ENCODE assay signal across 16 cellular contexts in the genomic region with DNA sequence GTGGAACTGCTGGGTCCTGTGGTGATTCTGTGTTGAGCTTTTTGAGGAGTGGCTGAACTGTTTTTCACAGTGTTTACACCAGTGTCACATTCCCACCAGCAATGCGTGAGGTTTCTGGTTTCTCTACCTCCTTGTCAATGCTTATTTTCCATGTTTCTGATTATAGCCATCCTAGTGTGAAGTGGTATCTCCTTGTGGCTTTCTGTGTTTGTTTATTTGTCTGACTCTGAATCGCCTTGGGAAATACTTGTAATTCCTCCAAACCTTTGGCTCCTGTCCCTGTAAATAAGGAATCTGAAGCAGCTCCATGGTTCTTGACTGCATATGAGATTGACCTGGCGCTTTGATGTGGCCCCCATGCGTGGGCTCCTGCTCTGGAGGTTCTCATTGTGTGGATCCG. TPM values are rescaled to one million over a fixed set of nuclear protein-coding genes. Genes with fewer than 3 reads are reported as not detected.
DNase-seq lines count a peak whose midpoint lies in the region; ATAC-seq and TF ChIP-seq lines count a peak whose summit lies in the region.
"Had no signal": no experiment of that assay in that cellular context is flagged by ENCODE, and none has a peak within 500 bp of the region (broad histone marks: within the 10 kb centered on the region; RNA-seq: fewer than 3 reads in every experiment).

No MANE protein-coding gene starts in this region.

- H3K4me2 ChIP-seq in IMR-90 (ENCODE audit: low read depth, low read length): no peak overlapping the region

- no peak overlapping the region for H3K9ac ChIP-seq in IMR-90 (ENCODE audit: low read depth, low read length)

- peaks cover 4% of the 10 kb centered on the region for H3K27me3 Mint-ChIP-seq in nephron progenitor cell (ENCODE audit: low read depth, poor library complexity)
- H3K27me3 Mint-ChIP-seq: activated CD4-positive, alpha-beta T cell treated with anti-CD3 and anti-CD28 coated beads for 36 hours; activated naive CD8-positive, alpha-beta T cell treated with anti-CD3 and anti-CD28 coated beads, Interleukin-2, amount 50 U/mL, for 24 hours; stimulated activated naive CD8-positive, alpha-beta T cell treated with anti-CD3 and anti-CD28 coated beads, Interleukin-15, amount 100 ng/mL, for 72 hours had no signal

- in situ Hi-C loops in IMR-90 (cut with MboI; ENCODE audit: low sequenced_read_pairs): no loop called here

- no peak overlapping the region for H2AK9ac ChIP-seq in IMR-90 (replicated peaks; ENCODE audit: low read depth, low read length, poor library complexity)

- H3K36me3 ChIP-seq in IMR-90 (ENCODE audit: control insufficient read depth, insufficient read depth, low read length) (peaks cover 58% of the 10 kb centered on the region), gastroesophageal sphincter (peaks cover 0 to 99% of the 10 kb centered on the region in 2 donors), left lung (peaks cover 0 to 97% of the 10 kb centered on the region in 2 donors)

- dilution Hi-C loops in IMR-90 (cut with HindIII; ENCODE audit: low sequenced_read_pairs, unreplicated experiment): no loop called here

- TF ChIP-seq EP300 in gastroesophageal sphincter (IDR thresholded peaks at IDR 0.05): no peak

- H3K36me3 Mint-ChIP-seq in nephron progenitor cell (ENCODE audit: low read depth): peaks cover 40% of the 10 kb centered on the region

- H4K20me1 ChIP-seq in IMR-90 (ENCODE audit: insufficient read depth, low read length): peaks cover 38% of the 10 kb centered on the region; the same call in 1 of the 2 replicates

- peaks cover 25% of the 10 kb centered on the region for H3K9me1 ChIP-seq in IMR-90 (ENCODE audit: insufficient read depth, low read length)

- TF ChIP-seq CTCF in AG10803 (conservative IDR thresholded peaks at IDR 0.05; ENCODE audit: low read length) (no peak), IMR-90 (conservative IDR thresholded peaks at IDR 0.05; ENCODE audit: low read depth, low read length) (no peak), dorsolateral prefrontal cortex (IDR thresholded peaks at IDR 0.05 in 54 of 56, conservative IDR thresholded peaks at IDR 0.05 in 2 of 56; ENCODE audit: low read depth in 1 of 56, partially characterized antibody in 56 of 56) (no peak), nephron progenitor cell (IDR thresholded peaks at IDR 0.05) (no peak), gastroesophageal sphincter (IDR thresholded peaks at IDR 0.05) (no peak), left lung (IDR thresholded peaks at IDR 0.05) (no peak)

- H2BK120ac ChIP-seq in IMR-90 (ENCODE audit: low read depth, low read length): no peak overlapping the region

- peak; percentile 85 for DNase-seq in AG10803 (ENCODE audit: low read depth)
- DNase-seq in IMR-90: peak; percentile 73
- no peak for DNase-seq in dorsolateral prefrontal cortex
- no peak for DNase-seq in nephron progenitor cell
- no peak for DNase-seq in left lung
- DNase-seq: activated CD4-positive, alpha-beta T cell treated with anti-CD3 and anti-CD28 coated beads for 36 hours; activated naive CD8-positive, alpha-beta T cell treated with anti-CD3 and anti-CD28 coated beads, Interleukin-2, amount 50 U/mL, for 24 hours; dermis blood vessel endothelial cell; esophagus squamous epithelium; NCI-H1048; small intestine; stimulated activated naive CD8-positive, alpha-beta T cell treated with anti-CD3 and anti-CD28 coated beads, Interleukin-15, amount 100 ng/mL, for 72 hours had no signal

- H2BK5ac ChIP-seq in IMR-90 (ENCODE audit: low read depth, low read length, poor library complexity, severe bottlenecking): no peak overlapping the region

- H4K8ac ChIP-seq in IMR-90 (ENCODE audit: low read depth in 2 of 2, low read length in 2 of 2): no peak overlapping the region

- H2BK20ac ChIP-seq in IMR-90 (ENCODE audit: low read depth, low read length): no peak overlapping the region

- H3K18ac ChIP-seq in IMR-90 (ENCODE audit: low read depth, low read length): no peak overlapping the region

- ATAC-seq in IMR-90 (ENCODE audit: low read depth) (peak; percentile 51), GM21576 (IDR thresholded peaks at IDR 0.05; ENCODE audit: unreplicated experiment) (no peak), gastroesophageal sphincter (no peak), left lung (no peak), GM18907 (IDR thresholded peaks at IDR 0.05; ENCODE audit: unreplicated experiment) (no peak)
- ATAC-seq: activated CD4-positive, alpha-beta T cell treated with anti-CD3 and anti-CD28 coated beads for 36 hours; activated naive CD8-positive, alpha-beta T cell treated with anti-CD3 and anti-CD28 coated beads, Interleukin-2, amount 50 U/mL, for 24 hours; Right ventricle myocardium inferior; stimulated activated naive CD8-positive, alpha-beta T cell treated with anti-CD3 and anti-CD28 coated beads, Interleukin-15, amount 100 ng/mL, for 72 hours had no signal

- no peak overlapping the region for H4K5ac ChIP-seq in IMR-90 (ENCODE audit: low read depth, low read length)

- H3K27ac ChIP-seq in IMR-90 (ENCODE audit: insufficient read depth, low read length): no peak overlapping the region
- H3K27ac ChIP-seq in dorsolateral prefrontal cortex: peak overlapping the region; percentile 81 to 100 (median 97)
- H3K27ac ChIP-seq in gastroesophageal sphincter: peak overlapping the region in 1 of 4 donors; percentile 16
- H3K27ac ChIP-seq in left lung: no peak overlapping the region
- H3K27ac ChIP-seq: esophagus squamous epithelium had no signal

- no peaks in the 10 kb centered on the region for H3K79me1 ChIP-seq in IMR-90 (ENCODE audit: low read depth in 1 of 2, low read length in 2 of 2)

- intact Hi-C loops in IMR-90 (cut with micrococcal nuclease): no loop called here
- intact Hi-C loops in dorsolateral prefrontal cortex (cut with DNase I): loop anchor here (2.0 to 10.0 kb wide), 6 partner anchors 58 to 560 kb away; a partner anchor contains a TSS
- intact Hi-C loops in left lung (cut with DNase I): no loop called here

- no peak overlapping the region for H2BK15ac ChIP-seq in IMR-90 (ENCODE audit: low read depth, low read length)

- BruUV-seq in IMR-90 (replicated peaks; lab: Mats Ljungman, UMichigan): no TSS peak

- no CpG with 5 or more reads among the region's 5 CpGs for WGBS in IMR-90 (ENCODE audit: extremely low coverage in 2 of 2, insufficient read length in 1 of 2), 2 experiments
- WGBS in gastroesophageal sphincter (ENCODE audit: low coverage in 1 of 2), 2 donors: 69 to 88% methylated on average over 1 to 2 of the region's 5 CpGs

- no peak overlapping the region for H4K91ac ChIP-seq in IMR-90 (ENCODE audit: insufficient read depth, low read depth, low read length)

- H3K9me3 Mint-ChIP-seq in nephron progenitor cell: no peaks in the 10 kb centered on the region
- H3K9me3 Mint-ChIP-seq: activated naive CD8-positive, alpha-beta T cell treated with anti-CD3 and anti-CD28 coated beads, Interleukin-2, amount 50 U/mL, for 24 hours; stimulated activated naive CD8-positive, alpha-beta T cell treated with anti-CD3 and anti-CD28 coated beads, Interleukin-15, amount 100 ng/mL, for 72 hours had no signal

- no peak overlapping the region for H2AFZ ChIP-seq in IMR-90 (replicated peaks; ENCODE audit: low read length, poor library complexity)

- peaks cover 80% of the 10 kb centered on the region for H3K4me1 Mint-ChIP-seq in nephron progenitor cell
- H3K4me1 Mint-ChIP-seq: activated CD4-positive, alpha-beta T cell treated with anti-CD3 and anti-CD28 coated beads for 36 hours; activated naive CD8-positive, alpha-beta T cell treated with anti-CD3 and anti-CD28 coated beads, Interleukin-2, amount 50 U/mL, for 24 hours; stimulated activated naive CD8-positive, alpha-beta T cell treated with anti-CD3 and anti-CD28 coated beads, Interleukin-15, amount 100 ng/mL, for 72 hours had no signal

- no peak for TF ChIP-seq RAD21 in IMR-90 (IDR thresholded peaks at IDR 0.05; ENCODE audit: low read length)

- H3K56ac ChIP-seq in IMR-90 (ENCODE audit: extremely low read depth, insufficient read depth, low read length): no peak overlapping the region

- POLR2A ChIA-PET in IMR-90 (lab: Charles Lee; ENCODE audit: unreplicated experiment): no interaction called here

- H3K4me3 ChIP-seq in AG10803 (ENCODE audit: low read length) (no peak overlapping the region), IMR-90 (ENCODE audit: insufficient read depth, low read depth, low read length) (no peak overlapping the region), dorsolateral prefrontal cortex (no peak overlapping the region), gastroesophageal sphincter (no peak overlapping the region), left lung (no peak overlapping the region)
- H3K4me3 ChIP-seq: esophagus squamous epithelium had no signal

- no peak overlapping the region for H2AK5ac ChIP-seq in IMR-90 (ENCODE audit: low read depth, low read length)

- CTCF ChIA-PET in IMR-90 (lab: Yijun Ruan, JAX): interaction anchor here (2.4 kb wide), 1 partner anchor 204 kb away, joined by 9 read pairs; no protein-coding TSS in a partner anchor

- no peaks in the 10 kb centered on the region for H3K9me3 ChIP-seq in IMR-90 (ENCODE audit: control insufficient read depth, insufficient read depth, low read length)
- H3K9me3 ChIP-seq in gastroesophageal sphincter: no peaks in the 10 kb centered on the region
- H3K9me3 ChIP-seq in left lung: no peaks in the 10 kb centered on the region
- H3K9me3 ChIP-seq: esophagus squamous epithelium had no signal

- peak overlapping the region; percentile 42 for H3K4me3 Mint-ChIP-seq in nephron progenitor cell
- H3K4me3 Mint-ChIP-seq: activated CD4-positive, alpha-beta T cell treated with anti-CD3 and anti-CD28 coated beads for 36 hours; activated naive CD8-positive, alpha-beta T cell treated with anti-CD3 and anti-CD28 coated beads, Interleukin-2, amount 50 U/mL, for 24 hours; stimulated activated naive CD8-positive, alpha-beta T cell treated with anti-CD3 and anti-CD28 coated beads, Interleukin-15, amount 100 ng/mL, for 72 hours had no signal

- no peaks in the 10 kb centered on the region; the same call in 1 of the 2 replicates for H3K27me3 ChIP-seq in IMR-90 (ENCODE audit: control insufficient read depth, insufficient read depth, low read length)
- no peaks in the 10 kb centered on the region for H3K27me3 ChIP-seq in dorsolateral prefrontal cortex
- H3K27me3 ChIP-seq in gastroesophageal sphincter: no peaks in the 10 kb centered on the region
- H3K27me3 ChIP-seq in left lung: no peaks in the 10 kb centered on the region
- H3K27me3 ChIP-seq: esophagus squamous epithelium had no signal

- no peak overlapping the region for H3K14ac ChIP-seq in IMR-90 (replicated peaks; ENCODE audit: low read depth, low read length)

- no peak overlapping the region for H3K23ac ChIP-seq in IMR-90 (ENCODE audit: low read depth, low read length)

- no peak overlapping the region for H3K27ac Mint-ChIP-seq in nephron progenitor cell
- H3K27ac Mint-ChIP-seq: activated CD4-positive, alpha-beta T cell treated with anti-CD3 and anti-CD28 coated beads for 36 hours; activated naive CD8-positive, alpha-beta T cell treated with anti-CD3 and anti-CD28 coated beads, Interleukin-2, amount 50 U/mL, for 24 hours had no signal

- TF ChIP-seq POLR2A in IMR-90 (IDR thresholded peaks at IDR 0.05; ENCODE audit: low read depth, low read length) (no peak), gastroesophageal sphincter (IDR thresholded peaks at IDR 0.05) (no peak)

- peaks cover 26% of the 10 kb centered on the region for H3K4me1 ChIP-seq in IMR-90 (ENCODE audit: control insufficient read depth, insufficient read depth, low read length)
- H3K4me1 ChIP-seq in gastroesophageal sphincter: no peaks in the 10 kb centered on the region
- no peaks in the 10 kb centered on the region for H3K4me1 ChIP-seq in left lung
- H3K4me1 ChIP-seq: esophagus squamous epithelium had no signal

- H3K4ac ChIP-seq in IMR-90 (ENCODE audit: low read depth, low read length): no peak overlapping the region

RNA-seq across cellular contexts. Expression of a gene that starts 20.6 kb away (rescaled TPM):
- 12.4 and 15.0 TPM in 2 replicates for total RNA-seq in IMR-90 (2012; rRNA removed)
- polyA plus RNA-seq in IMR-90 (2012; rRNA removed): 5.9 and 7.6 TPM in 2 replicates
- polyA plus RNA-seq in IMR-90 (2012; cell fraction: cytosol; rRNA removed): 1.8 and 4.4 TPM in 2 replicates
- 24.8 and 28.2 TPM in 2 replicates for polyA plus RNA-seq in IMR-90 (2012; cell fraction: nucleus; rRNA removed; ENCODE audit: low replicate concordance)
- total RNA-seq in dorsolateral prefrontal cortex: 10 to 100 TPM; 30.1 to 55.7 (median 39.8) TPM
- 10 to 100 TPM; 16.8 to 23.0 (median 22.1) TPM for total RNA-seq in gastroesophageal sphincter
- total RNA-seq in left lung: 10 to 100 TPM; 17.1 to 19.9 TPM

Comparison
In these comparisons a context has a peak if more than half of its experiments do, and no peak if none do; other contexts are left out.
1. DNase-seq: peak in AG10803 (single experiment) and IMR-90 (single experiment); none in dorsolateral prefrontal cortex (0 of 10), nephron progenitor cell (single experiment) and left lung (0 of 2).
2. H3K27ac ChIP-seq: peak in dorsolateral prefrontal cortex (59 of 59); none in IMR-90 (single experiment) and left lung (0 of 2).
3. intact Hi-C loops: an anchor here in dorsolateral prefrontal cortex (2.0 to 10.0 kb wide); none called in IMR-90 and left lung.